ENCODE assay signal across 24 cellular contexts in the genomic region with DNA sequence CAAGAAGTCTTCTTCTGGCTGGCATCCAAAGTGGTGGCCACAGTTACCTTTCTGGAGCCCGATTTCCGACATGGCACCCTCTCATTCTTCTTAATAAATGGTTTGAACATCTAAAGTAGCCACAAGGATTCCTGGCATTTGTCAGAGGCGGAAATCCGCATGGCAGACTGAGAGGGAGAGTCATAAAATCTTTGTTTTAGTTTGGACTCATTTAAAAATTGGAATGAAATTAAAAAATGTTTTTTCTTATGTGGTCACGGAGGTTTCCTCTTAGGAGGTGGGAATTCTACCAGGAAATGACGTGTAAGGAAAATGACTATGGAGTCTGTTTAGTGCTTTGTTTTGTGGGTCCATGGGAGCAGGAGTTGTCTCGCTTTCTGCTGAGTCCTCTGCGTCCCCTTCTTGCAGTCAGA.
DNase-seq lines count a peak whose midpoint lies in the region; ATAC-seq, FAIRE-seq and TF ChIP-seq lines count a peak whose summit lies in the region.
"Had no signal": no experiment of that assay in that cellular context is flagged by ENCODE, and none has a peak within 500 bp of the region (broad histone marks: within the 10 kb centered on the region; RNA-seq: fewer than 3 reads in every experiment).

No MANE protein-coding gene starts in this region.

- H3K4me2 ChIP-seq in PC-9 (peak overlapping the region; percentile 29; the same call in 1 of the 2 replicates), endothelial cell of umbilical vein (ENCODE audit: insufficient read depth, low read length) (no peak overlapping the region)
- H3K4me2 ChIP-seq: GM23338, neural progenitor cell had no signal

- H3K4me3 ChIP-seq in PC-9 (no peak overlapping the region), endothelial cell of umbilical vein (replicated peaks in 1 of 3; ENCODE audit: insufficient read depth in 1 of 3, low read depth in 1 of 3, low read length in 3 of 3) (no peak overlapping the region), suprapubic skin (peak overlapping the region; percentile 13)
- H3K4me3 ChIP-seq: GM23338, mucosa of descending colon, neural progenitor cell had no signal

- no peaks in the 10 kb centered on the region for H4K20me1 ChIP-seq in PC-9 (ENCODE audit: insufficient read depth)
- no peaks in the 10 kb centered on the region for H4K20me1 ChIP-seq in endothelial cell of umbilical vein (replicated peaks; ENCODE audit: control insufficient read depth, extremely low read depth, insufficient read depth, low read length)

- ATAC-seq in GM21367 (IDR thresholded peaks at IDR 0.05; ENCODE audit: unreplicated experiment) (no peak), left lobe of liver (no peak)
- ATAC-seq: GM23338, mucosa of descending colon, WTC11 had no signal

- DNase-seq in GM03348 (ENCODE audit: low spot score) (peak; percentile 41), PC-9 (no peak), endothelial cell of umbilical vein (ENCODE audit: low read depth, low spot score) (no peak), suprapubic skin (ENCODE audit: low spot score in 2 of 2) (no peak), left lobe of liver (ENCODE audit: low spot score) (no peak), GM13976 (ENCODE audit: low spot score) (no peak)
- DNase-seq: activated CD4-positive, alpha-beta T cell treated with anti-CD3 and anti-CD28 coated beads, Interleukin-2, amount 50 U/mL, for 48 hours; activated gamma-delta T cell; caudate nucleus; hypothalamus; IMR-90; MM.1S; mucosa of descending colon; NCI-H1417 treated with DMSO at 0.1 percent for 48 hours; NCI-H524 treated with DMSO at 0.1 percent for 48 hours; RPMI8226; substantia nigra; T1000 had no signal

- H3K9me3 ChIP-seq in PC-9 (ENCODE audit: insufficient read depth, low read depth): peaks cover 5% of the 10 kb centered on the region; the same call in 1 of the 2 replicates
- H3K9me3 ChIP-seq in endothelial cell of umbilical vein (replicated peaks; ENCODE audit: control insufficient read depth, insufficient read depth, low read length): no peaks in the 10 kb centered on the region
- H3K9me3 ChIP-seq in suprapubic skin: no peaks in the 10 kb centered on the region
- H3K9me3 ChIP-seq: mucosa of descending colon had no signal

- no peak for FAIRE-seq in endothelial cell of umbilical vein (lab: Jason Lieb, UNC)
- FAIRE-seq: frontal cortex had no signal

- H2AFZ ChIP-seq in PC-9 (no peak overlapping the region), endothelial cell of umbilical vein (ENCODE audit: low read depth, low read length) (peak overlapping the region; percentile 24)
- H2AFZ ChIP-seq: GM23338, neural progenitor cell had no signal

- no peaks in the 10 kb centered on the region for H3K9me1 ChIP-seq in endothelial cell of umbilical vein (replicated peaks; ENCODE audit: control insufficient read depth, extremely low read depth, insufficient read depth, low read length)

- in situ Hi-C loops in GM13976 (cut with MboI; ENCODE audit: low sequenced_read_pairs, unreplicated experiment): no loop called here

- intact Hi-C loops in PC-9 (cut with micrococcal nuclease; ENCODE audit: unreplicated experiment): no loop called here
- intact Hi-C loops in endothelial cell of umbilical vein (cut with micrococcal nuclease): no loop called here

- CTCF ChIA-PET in PC-9 (lab: Charles Lee) (no interaction called here), endothelial cell of umbilical vein (lab: Charles Lee) (no interaction called here)

- H3K27ac ChIP-seq in PC-9: no peak overlapping the region
- H3K27ac ChIP-seq in endothelial cell of umbilical vein (ENCODE audit: insufficient read depth, low read depth, low read length): no peak overlapping the region
- H3K27ac ChIP-seq in suprapubic skin: no peak overlapping the region
- H3K27ac ChIP-seq: epithelial cell of prostate, neural progenitor cell had no signal

- TF ChIP-seq CTCF in PC-9 (conservative IDR thresholded peaks at IDR 0.05): no peak
- TF ChIP-seq CTCF in endothelial cell of umbilical vein (IDR thresholded peaks at IDR 0.05; ENCODE audit: extremely low read depth in 1 of 2, insufficient read depth in 1 of 2, low read depth in 1 of 2, low read length in 2 of 2): no peak
- no peak for TF ChIP-seq CTCF in suprapubic skin (IDR thresholded peaks at IDR 0.05)
- no peak for TF ChIP-seq CTCF in GM13976 (IDR thresholded peaks at IDR 0.05; ENCODE audit: borderline replicate concordance, control extremely low read depth, extremely low read depth, insufficient read depth, missing control alignments)

- H3K79me2 ChIP-seq in PC-9 (ENCODE audit: low read depth) (no peaks in the 10 kb centered on the region), endothelial cell of umbilical vein (ENCODE audit: control insufficient read depth, insufficient read depth, low read length) (no peaks in the 10 kb centered on the region)

- H3K4me1 ChIP-seq in PC-9 (replicated peaks; ENCODE audit: insufficient read depth) (no peaks in the 10 kb centered on the region), endothelial cell of umbilical vein (ENCODE audit: control insufficient read depth, extremely low read depth, insufficient read depth, low read length) (no peaks in the 10 kb centered on the region), suprapubic skin (no peaks in the 10 kb centered on the region)
- H3K4me1 ChIP-seq: neural progenitor cell had no signal

- no peaks in the 10 kb centered on the region for H3K9me2 ChIP-seq in PC-9 (ENCODE audit: insufficient read depth)

- POLR2A ChIA-PET in PC-9 (lab: Charles Lee; ENCODE audit: unreplicated experiment) (no interaction called here), endothelial cell of umbilical vein (lab: Charles Lee) (no interaction called here)

- H3K9ac ChIP-seq in endothelial cell of umbilical vein (replicated peaks; ENCODE audit: extremely low read depth, insufficient read depth, low read length): no peak overlapping the region
- H3K9ac ChIP-seq: neural progenitor cell had no signal

- dilution Hi-C loops in endothelial cell of umbilical vein (cut with MboI; ENCODE audit: extremely low pct_ligation_motif_present, low sequenced_read_pairs): no loop called here

- 57% methylated on average over 8 of the region's 8 CpGs for WGBS in suprapubic skin

- no TSS peak for BruUV-seq in PC-9 (replicated peaks; lab: Mats Ljungman, UMichigan)
- BruUV-seq in endothelial cell of umbilical vein (replicated peaks; lab: Mats Ljungman, UMichigan): no TSS peak

- H3K27me3 ChIP-seq in PC-9 (ENCODE audit: insufficient read depth, low read depth) (peaks cover 67% of the 10 kb centered on the region), endothelial cell of umbilical vein (ENCODE audit: control insufficient read depth in 2 of 2, insufficient read depth in 2 of 2, low read length in 2 of 2) (peaks cover 2 to 3% of the 10 kb centered on the region in 2 experiments), suprapubic skin (no peaks in the 10 kb centered on the region)
- H3K27me3 ChIP-seq: neural progenitor cell had no signal

- H3F3A ChIP-seq in PC-9 (ENCODE audit: insufficient read depth, low read depth): no peaks in the 10 kb centered on the region

- H3K36me3 ChIP-seq in PC-9 (ENCODE audit: low read depth): no peaks in the 10 kb centered on the region
- H3K36me3 ChIP-seq in endothelial cell of umbilical vein (ENCODE audit: control insufficient read depth in 2 of 2, extremely low read depth in 1 of 2, insufficient read depth in 2 of 2, low read length in 2 of 2): no peaks in the 10 kb centered on the region
- H3K36me3 ChIP-seq in suprapubic skin: no peaks in the 10 kb centered on the region
- H3K36me3 ChIP-seq: neural progenitor cell had no signal

- TF ChIP-seq EP300 in suprapubic skin (IDR thresholded peaks at IDR 0.05): no peak

- TF ChIP-seq POLR2A in endothelial cell of umbilical vein (IDR thresholded peaks at IDR 0.05; ENCODE audit: low read depth, low read length): no peak
- TF ChIP-seq POLR2A in suprapubic skin (IDR thresholded peaks at IDR 0.05): no peak

TF ChIP-seq in endothelial cell of umbilical vein, 7 proteins besides CTCF, POLR2A, EP300 and RAD21:
- TF ChIP-seq JUN (IDR thresholded peaks at IDR 0.05; ENCODE audit: borderline replicate concordance, insufficient read depth, insufficient read length, low read depth) (no peak), POLR2AphosphoS5 (IDR thresholded peaks at IDR 0.05; ENCODE audit: insufficient read depth, low read depth, low read length) (no peak), FOS (IDR thresholded peaks at IDR 0.05; ENCODE audit: borderline replicate concordance, insufficient read depth, low read length) (no peak), MAX (IDR thresholded peaks at IDR 0.05; ENCODE audit: insufficient read depth, insufficient read length) (no peak), EZH2 (IDR thresholded peaks at IDR 0.05; ENCODE audit: borderline replicate concordance, low read depth, low read length, severe bottlenecking) (no peak), GATA2 (IDR thresholded peaks at IDR 0.05; ENCODE audit: insufficient read depth, insufficient read length, low read depth, low read length) (no peak), MYC (IDR thresholded peaks at IDR 0.05; ENCODE audit: low read depth, low read length) (no peak)
